Comparison of ENCODE assay signal across 21 cellular contexts in the genomic region with DNA sequence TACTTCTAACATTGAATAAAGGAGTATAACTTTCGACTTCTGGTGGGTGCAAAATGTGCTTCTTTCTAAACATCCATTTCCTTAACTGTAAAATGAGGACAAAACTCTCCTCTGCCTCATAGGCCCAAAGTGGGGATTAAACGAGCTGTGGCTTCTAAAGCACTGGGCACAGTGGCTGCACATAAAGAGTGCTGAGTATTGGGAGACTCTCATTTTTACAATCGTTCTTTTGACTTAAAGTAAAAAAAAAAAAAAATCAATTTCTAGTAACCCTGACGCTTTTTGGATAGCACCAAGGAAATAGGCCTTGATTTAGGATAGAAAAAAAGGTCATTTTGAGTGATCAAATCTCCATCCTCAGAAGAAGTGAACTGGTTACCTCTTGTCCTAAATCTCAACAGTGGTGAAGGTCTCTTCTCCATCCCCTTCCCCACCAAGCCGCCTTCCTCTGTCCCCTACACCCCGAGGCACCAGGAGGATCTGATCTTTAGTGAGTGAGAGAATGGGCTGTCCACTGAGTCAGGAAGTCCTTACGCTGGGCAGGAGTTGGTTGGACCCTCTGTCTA.
DNase-seq lines count a peak whose midpoint lies in the region; TF ChIP-seq lines count a peak whose summit lies in the region.
"Had no signal": no experiment of that assay in that cellular context is flagged by ENCODE, and none has a peak within 500 bp of the region (broad histone marks: within the 10 kb centered on the region; RNA-seq: fewer than 3 reads in every experiment).

No MANE protein-coding gene starts in this region.

- peak overlapping the region; percentile 63 for H2BK5ac ChIP-seq in trophoblast cell (ENCODE audit: low read depth, low read length, poor library complexity)

- no peak overlapping the region for H3K4me3 Mint-ChIP-seq in endodermal cell
- H3K4me3 Mint-ChIP-seq in mesothelial cell of epicardium: no peak overlapping the region
- H3K4me3 Mint-ChIP-seq: B cell; CD4-positive, alpha-beta memory T cell; CD4-positive, CD25-positive, alpha-beta regulatory T cell had no signal

- no peak overlapping the region for H3K23ac ChIP-seq in trophoblast cell (ENCODE audit: low read length)

- H3K27me3 ChIP-seq in endodermal cell (ENCODE audit: control insufficient read depth, insufficient read depth, low read length, poor library complexity, severe bottlenecking): no peaks in the 10 kb centered on the region
- no peaks in the 10 kb centered on the region for H3K27me3 ChIP-seq in trophoblast cell (ENCODE audit: insufficient read depth, low read length)
- H3K27me3 ChIP-seq: BLaER1 treated with 17β-estradiol and CSF1 and Interleukin-3, amounts not matched to agents 10 nM and 100 nM had no signal

- no peak overlapping the region for H3K27ac ChIP-seq in endodermal cell (ENCODE audit: low read depth, low read length)
- H3K27ac ChIP-seq in trophoblast cell (ENCODE audit: low read depth, low read length): no peak overlapping the region
- H3K27ac ChIP-seq: 22Rv1; A549; BLaER1 treated with 17β-estradiol and CSF1 and Interleukin-3, amounts not matched to agents 10 nM and 100 nM; C4-2B had no signal

- H4K12ac ChIP-seq in trophoblast cell (ENCODE audit: low read depth, low read length): no peak overlapping the region

- peak overlapping the region; percentile 34 for H4K8ac ChIP-seq in trophoblast cell (ENCODE audit: low read depth, low read length)

- H3K4me3 ChIP-seq in endodermal cell (ENCODE audit: low read length) (no peak overlapping the region), trophoblast cell (ENCODE audit: low read depth, low read length) (no peak overlapping the region)
- H3K4me3 ChIP-seq: A549; BLaER1 treated with 17β-estradiol and CSF1 and Interleukin-3, amounts not matched to agents 10 nM and 100 nM had no signal

- peak overlapping the region; percentile 71 for H2AK5ac ChIP-seq in trophoblast cell (ENCODE audit: low read length)

- H3K4me2 ChIP-seq in trophoblast cell (ENCODE audit: low read length): no peak overlapping the region
- H3K4me2 ChIP-seq: A549; BLaER1 treated with 17β-estradiol and CSF1 and Interleukin-3, amounts not matched to agents 10 nM and 100 nM had no signal

- H3K36me3 ChIP-seq in endodermal cell (ENCODE audit: control insufficient read depth, insufficient read depth, low read length) (no peaks in the 10 kb centered on the region), trophoblast cell (ENCODE audit: control insufficient read depth in 1 of 2, insufficient read depth in 2 of 2, low read length in 2 of 2) (no peaks in the 10 kb centered on the region)
- H3K36me3 ChIP-seq: BLaER1 treated with 17β-estradiol and CSF1 and Interleukin-3, amounts not matched to agents 10 nM and 100 nM had no signal

- H3K9ac ChIP-seq in endodermal cell (ENCODE audit: extremely low read depth, low read length, poor library complexity, severe bottlenecking) (no peak overlapping the region), trophoblast cell (ENCODE audit: low read length) (no peak overlapping the region)
- H3K9ac ChIP-seq: BLaER1 treated with 17β-estradiol and CSF1 and Interleukin-3, amounts not matched to agents 10 nM and 100 nM had no signal

- H3K4me1 ChIP-seq in endodermal cell (ENCODE audit: control insufficient read depth, insufficient read depth, low read length) (peaks cover 1% of the 10 kb centered on the region), trophoblast cell (ENCODE audit: control insufficient read depth in 1 of 2, insufficient read depth in 2 of 2, low read length in 2 of 2) (peaks cover 22 to 33% of the 10 kb centered on the region in 2 experiments)
- H3K4me1 ChIP-seq: A549; BLaER1 treated with 17β-estradiol and CSF1 and Interleukin-3, amounts not matched to agents 10 nM and 100 nM had no signal

- no peak overlapping the region for H3K4ac ChIP-seq in trophoblast cell (ENCODE audit: low read depth, low read length)

- peak overlapping the region; percentile 75 for H3K14ac ChIP-seq in trophoblast cell (ENCODE audit: low read length)

- H3K27ac Mint-ChIP-seq in endodermal cell: no peak overlapping the region
- H3K27ac Mint-ChIP-seq in mesothelial cell of epicardium: peak overlapping the region; percentile 48
- H3K27ac Mint-ChIP-seq: B cell; CD4-positive, alpha-beta memory T cell; CD4-positive, CD25-positive, alpha-beta regulatory T cell; CD8-positive, alpha-beta memory T cell had no signal

- H3K79me1 ChIP-seq in trophoblast cell (ENCODE audit: low read length): peaks cover 44% of the 10 kb centered on the region

- H3K9me3 ChIP-seq in endodermal cell (ENCODE audit: control insufficient read depth, low read length) (no peaks in the 10 kb centered on the region), trophoblast cell (ENCODE audit: insufficient read depth, low read depth, low read length) (no peaks in the 10 kb centered on the region)
- H3K9me3 ChIP-seq: A549 had no signal

- H3K36me3 Mint-ChIP-seq in endodermal cell (ENCODE audit: low read depth) (no peaks in the 10 kb centered on the region), mesothelial cell of epicardium (peaks cover 3% of the 10 kb centered on the region)
- H3K36me3 Mint-ChIP-seq: CD4-positive, alpha-beta memory T cell; CD4-positive, CD25-positive, alpha-beta regulatory T cell; CD8-positive, alpha-beta memory T cell had no signal

- H3K27me3 Mint-ChIP-seq in endodermal cell (ENCODE audit: insufficient read depth): no peaks in the 10 kb centered on the region
- H3K27me3 Mint-ChIP-seq in mesothelial cell of epicardium (ENCODE audit: low read depth): no peaks in the 10 kb centered on the region
- H3K27me3 Mint-ChIP-seq: CD4-positive, alpha-beta memory T cell had no signal

- H3K4me1 Mint-ChIP-seq in endodermal cell: no peaks in the 10 kb centered on the region
- H3K4me1 Mint-ChIP-seq in mesothelial cell of epicardium: peaks cover 38% of the 10 kb centered on the region
- H3K4me1 Mint-ChIP-seq: B cell; CD4-positive, alpha-beta memory T cell; CD4-positive, CD25-positive, alpha-beta regulatory T cell; CD8-positive, alpha-beta memory T cell had no signal

- peaks cover under 1% of the 10 kb centered on the region for H3K9me3 Mint-ChIP-seq in endodermal cell
- H3K9me3 Mint-ChIP-seq in mesothelial cell of epicardium: peaks cover 24% of the 10 kb centered on the region
- H3K9me3 Mint-ChIP-seq: CD8-positive, alpha-beta memory T cell had no signal

- TF ChIP-seq CTCF in endodermal cell (conservative IDR thresholded peaks at IDR 0.05) (no peak), mesothelial cell of epicardium (IDR thresholded peaks at IDR 0.05; ENCODE audit: unreplicated experiment) (no peak)

- peaks cover 5% of the 10 kb centered on the region for H3K79me2 ChIP-seq in trophoblast cell (ENCODE audit: control insufficient read depth, insufficient read depth, low read length, poor library complexity)

- 90% methylated on average over 7 of the region's 7 CpGs; no CpG with 5 or more reads in 1 of the 2 experiments for WGBS in endodermal cell (ENCODE audit: insufficient coverage in 1 of 2, insufficient read length in 1 of 2), 2 experiments
- WGBS in trophoblast cell (ENCODE audit: extremely low coverage, insufficient coverage, insufficient read length): no CpG with 5 or more reads among the region's 7 CpGs

- no peak overlapping the region for H2AFZ ChIP-seq in trophoblast cell (ENCODE audit: insufficient read depth, low read length, poor library complexity)

- DNase-seq in DMS79 treated with DMSO at 0.1 percent for 48 hours (lab: John Stamatoyannopoulos, UW): peak; percentile 11
- DNase-seq in DMS79 (lab: John Stamatoyannopoulos, UW): no peak
- peak; percentile 17 for DNase-seq in endodermal cell
- no peak for DNase-seq in mesothelial cell of epicardium (ENCODE audit: low spot score in 2 of 2, unreplicated experiment in 2 of 2)
- no peak for DNase-seq in trophoblast cell
- DNase-seq in DMS53 (lab: John Stamatoyannopoulos, UW): no peak
- no peak for DNase-seq in amygdala (lab: John Stamatoyannopoulos, UW)
- DNase-seq in middle frontal gyrus (ENCODE audit: extremely low spot score, low spot score): no peak
- DNase-seq: AML-193; CD4-positive, alpha-beta memory T cell; CD4-positive, CD25-positive, alpha-beta regulatory T cell; CD8-positive, alpha-beta memory T cell; COR-L47; DMS 273 treated with DMSO at 0.1 percent for 48 hours; DMS153; GF-D8 had no signal

- peak overlapping the region; percentile 82 for H4K91ac ChIP-seq in trophoblast cell (ENCODE audit: low read depth, low read length)

- H2BK12ac ChIP-seq in trophoblast cell (ENCODE audit: low read length): peak overlapping the region; percentile 35

- H2BK120ac ChIP-seq in trophoblast cell (ENCODE audit: insufficient read depth, low read length, poor library complexity): peak overlapping the region; percentile 78

- H3K18ac ChIP-seq in trophoblast cell (ENCODE audit: low read length): peak overlapping the region; percentile 77

Comparison
In these comparisons a context has a peak if more than half of its experiments do, and no peak if none do; other contexts are left out.
1. DNase-seq: peak in DMS79 treated with DMSO at 0.1 percent for 48 hours (single experiment) and endodermal cell (single experiment); none in DMS79 (single experiment), mesothelial cell of epicardium (0 of 2), trophoblast cell (0 of 2), DMS53 (single experiment), amygdala (0 of 56) and middle frontal gyrus (single experiment).